Comparison of ENCODE assay signal across 1 cellular context in genomic region chr15:66704783-66705113, GRCh38.
TF ChIP-seq lines count a peak whose summit lies in the region.

No MANE protein-coding gene starts in this region.

TF ChIP-seq in HCT116, 20 proteins besides CTCF, POLR2A, EP300 and RAD21 (continued from another document):
- TF ChIP-seq REST (IDR thresholded peaks at IDR 0.05; ENCODE audit: low read depth) (no peak), POLR2AphosphoS5 (IDR thresholded peaks at IDR 0.05; ENCODE audit: low read depth, low read length) (no peak)
